Comparison of ENCODE assay signal across 20 cellular contexts in the genomic region with DNA sequence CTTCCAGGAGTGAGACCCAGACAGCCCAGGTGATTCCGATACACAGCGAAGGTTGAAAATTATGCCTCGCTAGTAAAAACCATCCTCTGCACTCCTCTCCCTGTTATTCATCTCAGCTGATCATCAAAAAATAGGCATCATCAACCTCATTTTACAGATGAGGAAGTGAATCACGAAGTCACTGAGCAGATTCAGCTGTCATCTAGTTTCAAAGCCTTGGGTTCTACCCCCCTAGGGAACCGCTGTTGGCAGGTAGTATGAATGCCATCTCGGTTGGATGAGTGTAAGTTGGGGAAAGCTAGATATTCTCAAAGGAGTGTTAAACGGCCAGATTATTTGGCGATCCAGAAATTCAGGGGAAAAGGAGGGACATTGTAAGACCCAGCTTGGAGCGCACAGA. TPM values are rescaled to one million over a fixed set of nuclear protein-coding genes. Genes with fewer than 3 reads are reported as not detected.
"Had no signal": no experiment of that assay in that cellular context is flagged by ENCODE, and none has a peak within 500 bp of the region (broad histone marks: within the 10 kb centered on the region; RNA-seq: fewer than 3 reads in every experiment).

No MANE protein-coding gene starts in this region.

- ATAC-seq: activated naive CD8-positive, alpha-beta T cell treated with anti-CD3 and anti-CD28 coated beads, Interleukin-2, amount 50 U/mL, for 24 hours; heart right ventricle; left cardiac atrium; lower lobe of right lung; naive thymus-derived CD4-positive, alpha-beta T cell had no signal

- H3K27ac ChIP-seq: lower lobe of right lung, parathyroid adenoma, tibial nerve had no signal

- H3K9me3 ChIP-seq: heart right ventricle, lower lobe of right lung, tibial nerve had no signal

- H3K9me3 Mint-ChIP-seq: activated naive CD4-positive, alpha-beta T cell treated with anti-CD3 and anti-CD28 coated beads for 36 hours; activated naive CD8-positive, alpha-beta T cell treated with anti-CD3 and anti-CD28 coated beads, Interleukin-2, amount 50 U/mL, for 24 hours; activated T-helper 2 cell treated with anti-CD3 and anti-CD28 coated beads, Interferon-gamma antibody, Interleukin-2, Interleukin-4, amounts not matched to agents 10 μg/mL and 5 μg/mL and 100 μg/mL, durations not matched to agents 14 hours and 24 hours and 36 hours; endodermal cell had no signal

- H3K9ac ChIP-seq: parathyroid adenoma had no signal

- H3K4me1 ChIP-seq: parathyroid adenoma had no signal

- DNase-seq: activated CD4-positive, alpha-beta T cell treated with anti-CD3 and anti-CD28 coated beads, Interleukin-2, amount 50 U/mL, for 4 hours; activated CD4-positive, CD25-positive, alpha-beta regulatory T cell treated with anti-CD3 and anti-CD28 coated beads, Interleukin-2, amount 50 U/mL, for 72 hours; activated naive CD4-positive, alpha-beta T cell treated with anti-CD3 and anti-CD28 coated beads for 36 hours; activated naive CD8-positive, alpha-beta T cell treated with anti-CD3 and anti-CD28 coated beads, Interleukin-2, amount 50 U/mL, for 24 hours; activated T-cell treated with anti-CD3 and anti-CD28 coated beads, Interleukin-2, amount 50 U/mL, for 1 hour; aorta; endodermal cell; heart right ventricle; left cardiac atrium; lower lobe of right lung; naive thymus-derived CD4-positive, alpha-beta T cell; stimulated activated naive CD4-positive, alpha-beta T cell treated with Interleukin-2 at 50 U/mL for 16 hours had no signal

- H3K36me3 Mint-ChIP-seq: naive thymus-derived CD4-positive, alpha-beta T cell had no signal

- H3K27ac Mint-ChIP-seq: activated naive CD4-positive, alpha-beta T cell treated with anti-CD3 and anti-CD28 coated beads for 36 hours; activated naive CD8-positive, alpha-beta T cell treated with anti-CD3 and anti-CD28 coated beads, Interleukin-2, amount 50 U/mL, for 24 hours; activated T-helper 2 cell treated with anti-CD3 and anti-CD28 coated beads, Interferon-gamma antibody, Interleukin-2, Interleukin-4, amounts not matched to agents 10 μg/mL and 5 μg/mL and 100 μg/mL, durations not matched to agents 14 hours and 24 hours and 36 hours; endodermal cell; naive thymus-derived CD4-positive, alpha-beta T cell had no signal

- H3K36me3 ChIP-seq: lower lobe of right lung, tibial nerve had no signal

- H3K4me3 ChIP-seq: lower lobe of right lung, tibial nerve had no signal

- H3K4me3 Mint-ChIP-seq: activated naive CD4-positive, alpha-beta T cell treated with anti-CD3 and anti-CD28 coated beads for 36 hours; activated naive CD8-positive, alpha-beta T cell treated with anti-CD3 and anti-CD28 coated beads, Interleukin-2, amount 50 U/mL, for 24 hours; endodermal cell; naive thymus-derived CD4-positive, alpha-beta T cell had no signal

- H2AFZ ChIP-seq: parathyroid adenoma had no signal

RNA-seq across cellular contexts. Expression of a gene that starts 2.0 kb away (rescaled TPM):
- total RNA-seq: activated naive CD4-positive, alpha-beta T cell treated with anti-CD3 and anti-CD28 coated beads for 36 hours; activated T-helper 2 cell treated with anti-CD3 and anti-CD28 coated beads, Interferon-gamma antibody, Interleukin-2, Interleukin-4, amounts not matched to agents 10 μg/mL and 5 μg/mL and 100 μg/mL, durations not matched to agents 14 hours and 24 hours and 36 hours; chondrocyte; tibial nerve had no signal
- polyA plus RNA-seq: naive thymus-derived CD4-positive, alpha-beta T cell had no signal

RNA-seq across cellular contexts. Expression of a gene that starts 42.6 kb away (rescaled TPM):
- total RNA-seq: activated T-helper 2 cell treated with anti-CD3 and anti-CD28 coated beads, Interferon-gamma antibody, Interleukin-2, Interleukin-4, amounts not matched to agents 10 μg/mL and 5 μg/mL and 100 μg/mL, durations not matched to agents 14 hours and 24 hours and 36 hours; aorta; chondrocyte; dermis microvascular lymphatic vessel endothelial cell; epithelial cell of proximal tubule; heart right ventricle; left cardiac atrium; lower lobe of right lung; mononuclear cell; naive thymus-derived CD4-positive, alpha-beta T cell; renal cortical epithelial cell had no signal
- polyA plus RNA-seq: heart right ventricle; naive thymus-derived CD4-positive, alpha-beta T cell had no signal
